ENCODE assay signal across 22 cellular contexts in the genomic region with DNA sequence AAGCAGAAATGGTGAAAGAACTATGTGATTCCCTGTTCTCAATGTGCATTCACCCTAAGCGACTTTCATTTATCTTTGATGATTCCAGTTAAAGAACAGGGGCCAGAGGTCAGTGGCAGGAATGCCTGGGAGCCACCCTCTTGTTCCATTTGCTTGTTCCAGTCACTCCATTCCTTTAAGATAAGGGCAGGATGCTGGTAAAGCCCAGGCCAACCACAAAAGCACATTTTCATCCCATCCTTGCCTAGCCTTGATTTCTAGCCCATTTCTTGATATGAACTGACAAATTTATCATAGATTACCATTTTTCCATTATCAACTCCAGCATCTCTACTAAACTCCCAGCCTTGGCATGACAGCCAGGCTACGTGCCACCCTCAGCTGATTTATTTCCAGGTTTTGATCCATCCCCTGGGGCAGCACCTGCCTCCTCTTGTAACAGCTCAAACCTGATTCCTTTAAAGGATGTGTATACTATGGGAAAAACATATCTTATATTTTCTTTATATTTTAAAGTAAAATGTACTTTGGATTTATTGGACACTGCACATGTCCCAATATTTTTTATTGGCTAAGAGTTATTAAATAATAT. TPM values are rescaled to one million over a fixed set of nuclear protein-coding genes. Genes with fewer than 3 reads are reported as not detected.
A peak's percentile ranks its signal among the peaks of the same experiment; 100 is the strongest.
DNase-seq lines count a peak whose midpoint lies in the region; ATAC-seq, FAIRE-seq and TF ChIP-seq lines count a peak whose summit lies in the region.
"Had no signal": no experiment of that assay in that cellular context is flagged by ENCODE, and none has a peak within 500 bp of the region (broad histone marks: within the 10 kb centered on the region; RNA-seq: fewer than 3 reads in every experiment).

No MANE protein-coding gene starts in this region.

- no peak overlapping the region for H3K4me3 ChIP-seq in fibroblast of lung (replicated peaks in 1 of 4; ENCODE audit: control extremely low read depth in 1 of 4, insufficient read depth in 1 of 4, low read depth in 3 of 4, low read length in 4 of 4)
- H3K4me3 ChIP-seq in right lobe of liver = no peak overlapping the region
- no peak overlapping the region for H3K4me3 ChIP-seq in small intestine (ENCODE audit: low read depth in 1 of 2, low read length in 2 of 2)
- H3K4me3 ChIP-seq: GM12878, heart right ventricle, transverse colon had no signal

- H3K27ac ChIP-seq in fibroblast of lung (ENCODE audit: insufficient read depth, low read length) (no peak overlapping the region), right lobe of liver (no peak overlapping the region), small intestine (ENCODE audit: low read depth in 1 of 2, low read length in 1 of 2) (no peak overlapping the region)
- H3K27ac ChIP-seq: heart right ventricle, transverse colon, WERI-Rb-1 had no signal

- no peaks in the 10 kb centered on the region for H3K4me1 Mint-ChIP-seq in activated naive CD4-positive, alpha-beta T cell treated with anti-CD3 and anti-CD28 coated beads, Interleukin-2, amount 10 ng/mL, durations not matched to agents 7 days and 5 days

- no peaks in the 10 kb centered on the region for H3K79me2 ChIP-seq in fibroblast of lung (ENCODE audit: control insufficient read depth, insufficient read depth, low read length)

- H4K20me1 ChIP-seq in fibroblast of lung (ENCODE audit: control insufficient read depth, extremely low read depth, insufficient read depth, low read length) = no peaks in the 10 kb centered on the region

- H3K27me3 ChIP-seq in fibroblast of lung (ENCODE audit: control insufficient read depth, insufficient read depth, low read length) (no peaks in the 10 kb centered on the region), right lobe of liver (no peaks in the 10 kb centered on the region), small intestine (ENCODE audit: control insufficient read depth in 2 of 2, insufficient read depth in 2 of 2, low read length in 2 of 2) (no peaks in the 10 kb centered on the region)
- H3K27me3 ChIP-seq: BE2C, heart right ventricle, transverse colon had no signal

- H3K36me3 ChIP-seq in fibroblast of lung (ENCODE audit: control insufficient read depth, insufficient read depth, low read length) = no peaks in the 10 kb centered on the region
- no peaks in the 10 kb centered on the region for H3K36me3 ChIP-seq in right lobe of liver
- H3K36me3 ChIP-seq in small intestine (ENCODE audit: control insufficient read depth in 2 of 2, insufficient read depth in 2 of 2, low read length in 2 of 2) = no peaks in the 10 kb centered on the region
- H3K36me3 ChIP-seq: transverse colon, WERI-Rb-1 had no signal

- no peak for FAIRE-seq in small intestine (lab: Jason Lieb, UNC)
- FAIRE-seq: colon, D721Med, GM12878 had no signal

- TF ChIP-seq POLR2A in right lobe of liver (IDR thresholded peaks at IDR 0.05) = no peak

- no peak overlapping the region for H3K4me3 Mint-ChIP-seq in activated naive CD4-positive, alpha-beta T cell treated with anti-CD3 and anti-CD28 coated beads, Interleukin-2, amount 10 ng/mL, durations not matched to agents 7 days and 5 days

- TF ChIP-seq CTCF in fibroblast of lung (conservative IDR thresholded peaks at IDR 0.05 in 1 of 2, IDR thresholded peaks at IDR 0.05 in 1 of 2; ENCODE audit: low read depth in 1 of 2, low read length in 2 of 2) = no peak
- TF ChIP-seq CTCF in right lobe of liver (IDR thresholded peaks at IDR 0.05) = no peak

- DNase-seq in NCI-H69 (lab: John Stamatoyannopoulos, UW) = peak; percentile 25
- DNase-seq in fibroblast of lung (ENCODE audit: low read depth in 2 of 2) = peak; percentile 38 to 51
- no peak for DNase-seq in right lobe of liver
- DNase-seq in small intestine = peak; percentile 66
- DNase-seq in activated naive CD4-positive, alpha-beta T cell treated with anti-CD3 and anti-CD28 coated beads, Interleukin-2, amount 10 ng/mL, durations not matched to agents 7 days and 5 days = no peak
- no peak for DNase-seq in dermis blood vessel endothelial cell
- DNase-seq: amniotic stem cell; BE2C; erythroblast; GDM1; heart right ventricle; NCI-H1930; posterior cingulate gyrus; SHP77 treated with DMSO at 0.1 percent for 48 hours; stimulated activated naive CD4-positive, alpha-beta T cell; T-helper 1 cell; transverse colon; WERI-Rb-1 had no signal

- CTCF ChIA-PET in activated naive CD4-positive, alpha-beta T cell treated with anti-CD3 and anti-CD28 coated beads, Interleukin-2, amount 10 ng/mL, durations not matched to agents 7 days and 5 days (lab: Charles Lee) = interaction anchor here (0.6 kb wide), 1 partner anchor 14 kb away, joined by 4 read pairs; no protein-coding TSS in a partner anchor

- no peak overlapping the region for H3K9ac ChIP-seq in fibroblast of lung (ENCODE audit: insufficient read depth, low read length)

- H3K27ac Mint-ChIP-seq in activated naive CD4-positive, alpha-beta T cell treated with anti-CD3 and anti-CD28 coated beads, Interleukin-2, amount 10 ng/mL, durations not matched to agents 7 days and 5 days = no peak overlapping the region

- intact Hi-C loops in right lobe of liver (cut with DNase I) = no loop called here

- ATAC-seq in right lobe of liver = peak; percentile 39 to 75 (median 66)
- ATAC-seq in HG03460 (IDR thresholded peaks at IDR 0.05; ENCODE audit: unreplicated experiment) = no peak
- ATAC-seq: GM12878 had no signal

- no peaks in the 10 kb centered on the region for H3K27me3 Mint-ChIP-seq in activated naive CD4-positive, alpha-beta T cell treated with anti-CD3 and anti-CD28 coated beads, Interleukin-2, amount 10 ng/mL, durations not matched to agents 7 days and 5 days

- H3K4me1 ChIP-seq in fibroblast of lung (ENCODE audit: control insufficient read depth, extremely low read depth, insufficient read depth, low read length) = no peaks in the 10 kb centered on the region
- peaks cover 0 to 12% (median 2%) of the 10 kb centered on the region in 4 donors for H3K4me1 ChIP-seq in right lobe of liver
- peaks cover 0 to 2% of the 10 kb centered on the region in 2 donors for H3K4me1 ChIP-seq in small intestine (ENCODE audit: control insufficient read depth in 2 of 2, insufficient read depth in 1 of 2, low read depth in 1 of 2, low read length in 1 of 2)
- H3K4me1 ChIP-seq: transverse colon had no signal

- no peak overlapping the region for H2AFZ ChIP-seq in fibroblast of lung (ENCODE audit: low read length)

- peaks cover 3% of the 10 kb centered on the region for H3K36me3 Mint-ChIP-seq in activated naive CD4-positive, alpha-beta T cell treated with anti-CD3 and anti-CD28 coated beads, Interleukin-2, amount 10 ng/mL, durations not matched to agents 7 days and 5 days

- 26% methylated on average over 2 of the region's 2 CpGs for WGBS in right lobe of liver (ENCODE audit: insufficient coverage, low coverage, low lambda C conversion rate, missing lambda C conversion rate)
- WGBS in small intestine, 3 donors = 37 to 64% (median 51%) methylated on average over 2 of the region's 2 CpGs

- no peaks in the 10 kb centered on the region for H3K9me3 ChIP-seq in fibroblast of lung (ENCODE audit: control insufficient read depth, insufficient read depth, low read depth, low read length)
- H3K9me3 ChIP-seq in right lobe of liver = no peaks in the 10 kb centered on the region
- H3K9me3 ChIP-seq in small intestine (ENCODE audit: control insufficient read depth, low read depth) = no peaks in the 10 kb centered on the region
- H3K9me3 ChIP-seq: BE2C, transverse colon had no signal

- H3K9me3 Mint-ChIP-seq in activated naive CD4-positive, alpha-beta T cell treated with anti-CD3 and anti-CD28 coated beads, Interleukin-2, amount 10 ng/mL, durations not matched to agents 7 days and 5 days = no peaks in the 10 kb centered on the region

- no peak overlapping the region for H3K4me2 ChIP-seq in fibroblast of lung (ENCODE audit: extremely low read depth, insufficient read depth, low read length)

RNA-seq across cellular contexts. Expression of a gene that starts 19.2 kb away (rescaled TPM):
- 28.5 and 30.2 TPM in 2 replicates for total RNA-seq in fibroblast of lung
- polyA plus RNA-seq in fibroblast of lung = 56.0 and 57.3 TPM in 2 replicates
- 58.9 and 60.2 TPM in 2 replicates for polyA plus RNA-seq in fibroblast of lung (2012)
- polyA minus RNA-seq in fibroblast of lung (ENCODE audit: low replicate concordance) = 0.55 and 1.7 TPM in 2 replicates
- 10 to 100 TPM; 25.5 to 37.3 (median 32.9) TPM for total RNA-seq in right lobe of liver
- 100 to 1,000 TPM in 1 of 3 donors, 10 to 100 TPM in 2; 51.1 to 106 (median 74.0) TPM for polyA plus RNA-seq in small intestine
- 69.3 and 102 TPM in 2 replicates for total RNA-seq in dermis blood vessel endothelial cell

Comparison
In these comparisons a context has a peak if more than half of its experiments do, and no peak if none do; other contexts are left out.
1. DNase-seq: peak in NCI-H69 (single experiment), fibroblast of lung (2 of 2) and small intestine (single experiment); none in right lobe of liver (0 of 3), activated naive CD4-positive, alpha-beta T cell treated with anti-CD3 and anti-CD28 coated beads, Interleukin-2, amount 10 ng/mL, durations not matched to agents 7 days and 5 days (single experiment) and dermis blood vessel endothelial cell (single experiment).